Comparison of ENCODE assay signal across 9 cellular contexts in the genomic region with DNA sequence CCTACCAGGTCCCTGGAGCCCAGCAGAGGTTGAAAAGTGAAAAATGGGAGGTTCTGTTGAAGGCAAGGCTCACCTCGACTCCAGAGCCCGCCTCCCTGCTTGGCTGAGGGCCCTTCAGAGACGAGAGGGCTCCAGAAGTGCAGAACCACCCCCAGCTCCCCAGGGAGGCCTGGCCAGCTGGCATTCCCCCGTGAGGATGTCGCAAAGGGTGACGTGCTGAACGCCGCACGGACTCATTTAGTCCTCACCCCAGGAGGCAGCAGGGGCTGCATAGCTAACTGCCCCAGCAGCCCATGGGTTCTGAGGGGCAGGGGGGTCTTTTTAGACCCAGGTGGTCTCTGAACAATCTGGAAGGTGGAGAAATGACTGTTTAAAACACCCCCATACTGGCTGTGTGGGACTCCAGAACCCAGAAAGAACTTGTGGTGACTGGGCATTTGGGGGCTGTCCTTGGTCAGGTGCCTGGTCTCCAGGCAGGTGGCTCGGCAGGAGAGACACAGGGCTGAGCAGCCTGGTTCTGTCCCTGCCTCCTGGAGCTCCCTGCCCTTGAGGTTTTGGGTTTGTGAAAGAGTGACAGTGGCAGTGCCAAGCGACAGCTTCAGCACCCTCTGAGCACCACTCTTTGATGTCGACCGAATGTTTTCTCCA. TPM values are rescaled to one million over a fixed set of nuclear protein-coding genes. Genes with fewer than 3 reads are reported as not detected.
DNase-seq lines count a peak whose midpoint lies in the region; ATAC-seq and TF ChIP-seq lines count a peak whose summit lies in the region.
"Had no signal": no experiment of that assay in that cellular context is flagged by ENCODE, and none has a peak within 500 bp of the region (broad histone marks: within the 10 kb centered on the region; RNA-seq: fewer than 3 reads in every experiment).

No MANE protein-coding gene starts in this region.

- H3K27ac ChIP-seq in ascending aorta (peak overlapping the region; percentile 64 to 78), upper lobe of right lung (peak overlapping the region; percentile 55), esophagus muscularis mucosa (replicated peaks in 1 of 4) (peak overlapping the region in 1 of 4 donors; percentile 54), stomach (peak overlapping the region in 1 of 5 donors; percentile 70)
- H3K27ac ChIP-seq: VCaP had no signal

- H3K27me3 ChIP-seq in ascending aorta (no peaks in the 10 kb centered on the region), upper lobe of right lung (no peaks in the 10 kb centered on the region), esophagus muscularis mucosa (no peaks in the 10 kb centered on the region), stomach (no peaks in the 10 kb centered on the region)

- TF ChIP-seq CTCF in ascending aorta (IDR thresholded peaks at IDR 0.05), result no peak
- no peak for TF ChIP-seq CTCF in upper lobe of right lung (IDR thresholded peaks at IDR 0.05)
- TF ChIP-seq CTCF in esophagus muscularis mucosa (IDR thresholded peaks at IDR 0.05), result no peak
- TF ChIP-seq CTCF in stomach (IDR thresholded peaks at IDR 0.05), result no peak

- H3K36me3 ChIP-seq in ascending aorta (peaks cover 10 to 25% of the 10 kb centered on the region in 2 donors), upper lobe of right lung (peaks cover 48% of the 10 kb centered on the region), esophagus muscularis mucosa (peaks cover 25 to 65% (median 57%) of the 10 kb centered on the region in 4 donors), stomach (peaks cover 33 to 69% (median 65%) of the 10 kb centered on the region in 4 donors)

- TF ChIP-seq POLR2A in esophagus muscularis mucosa (IDR thresholded peaks at IDR 0.05; ENCODE audit: low read depth) (no peak), stomach (IDR thresholded peaks at IDR 0.05) (no peak)

- DNase-seq in activated effector memory CD4-positive, alpha-beta T cell treated with anti-CD3 and anti-CD28 coated beads, Interleukin-2, amount 50 U/mL, for 16 hours, result peak; percentile 50
- no peak for DNase-seq in activated effector memory CD4-positive, alpha-beta T cell treated with Interleukin-2 at 50 U/mL for 16 hours
- DNase-seq in ascending aorta (ENCODE audit: low spot score in 2 of 2) (peak in 1 of 2 donors; percentile 78), upper lobe of right lung (peak; percentile 92), esophagus muscularis mucosa (ENCODE audit: extremely low spot score) (no peak), COR-L47 (lab: John Stamatoyannopoulos, UW) (no peak), stomach (no peak)

- ATAC-seq in HG03442 (IDR thresholded peaks at IDR 0.05; ENCODE audit: unreplicated experiment), result peak; percentile 81
- ATAC-seq in upper lobe of right lung, result peak; percentile 93

- intact Hi-C loops in ascending aorta (cut with DNase I) (loop anchor here (5.0 kb wide), 1 partner anchor 89 kb away; the partner anchor contains the start of gene ATP2A2), upper lobe of right lung (cut with DNase I) (no loop called here), esophagus muscularis mucosa (cut with DNase I) (no loop called here), stomach (cut with DNase I; ENCODE audit: low total_unique reads) (no loop called here)

- H3K4me1 ChIP-seq in ascending aorta (peaks cover 10 to 59% of the 10 kb centered on the region in 2 donors), upper lobe of right lung (peaks cover 31% of the 10 kb centered on the region), esophagus muscularis mucosa (peaks cover 12 to 62% (median 53%) of the 10 kb centered on the region in 4 donors), stomach (peaks cover 9 to 44% (median 24%) of the 10 kb centered on the region in 4 donors)

- TF ChIP-seq EP300 in esophagus muscularis mucosa (IDR thresholded peaks at IDR 0.05), result no peak
- TF ChIP-seq EP300 in stomach (IDR thresholded peaks at IDR 0.05), result no peak

- H3K9me3 ChIP-seq in ascending aorta, result no peaks in the 10 kb centered on the region
- H3K9me3 ChIP-seq in upper lobe of right lung, result no peaks in the 10 kb centered on the region
- H3K9me3 ChIP-seq in esophagus muscularis mucosa, result no peaks in the 10 kb centered on the region
- H3K9me3 ChIP-seq in stomach, result no peaks in the 10 kb centered on the region

- H3K4me3 ChIP-seq in ascending aorta, result no peak overlapping the region
- no peak overlapping the region for H3K4me3 ChIP-seq in upper lobe of right lung
- H3K4me3 ChIP-seq in esophagus muscularis mucosa, result no peak overlapping the region
- no peak overlapping the region for H3K4me3 ChIP-seq in stomach

- WGBS in esophagus muscularis mucosa, result 67% methylated on average over 8 of the region's 13 CpGs
- 53 to 75% (median 69%) methylated on average over 8 to 13 of the region's 13 CpGs for WGBS in stomach, 5 donors

RNA-seq across cellular contexts. Expression of gene ANAPC7, which starts 32.0 kb away (rescaled TPM):
- total RNA-seq in ascending aorta (34.7 TPM), upper lobe of right lung (45.1 TPM), esophagus muscularis mucosa (10 to 100 TPM; 32.5 to 35.0 (median 33.2) TPM), stomach (10 to 100 TPM; 40.6 to 88.7 (median 53.9) TPM)
- 10 to 100 TPM; 13.0 to 45.1 (median 17.6) TPM for polyA plus RNA-seq in stomach

Comparison
In these comparisons a context has a peak if more than half of its experiments do, and no peak if none do; other contexts are left out.
1. DNase-seq: peak in activated effector memory CD4-positive, alpha-beta T cell treated with anti-CD3 and anti-CD28 coated beads, Interleukin-2, amount 50 U/mL, for 16 hours (single experiment) and upper lobe of right lung (single experiment); none in activated effector memory CD4-positive, alpha-beta T cell treated with Interleukin-2 at 50 U/mL for 16 hours (single experiment), esophagus muscularis mucosa (single experiment), COR-L47 (single experiment) and stomach (single experiment).